1 cellular context compared by ENCODE assay signal in genomic region chr6:44681782-44682181, GRCh38.
TF ChIP-seq lines count a peak whose summit lies in the region.

No MANE protein-coding gene starts in this region.

TF ChIP-seq in HepG2, 621 proteins besides CTCF, POLR2A, EP300 and RAD21 (continued from another document):
- TF ChIP-seq ZBTB26 (CRISPR knock-in tag; IDR thresholded peaks at IDR 0.05; ENCODE audit: borderline replicate concordance) (no peak), ZNF44 (CRISPR knock-in tag; IDR thresholded peaks at IDR 0.05) (no peak), CREM (IDR thresholded peaks at IDR 0.05) (no peak), CREM (CRISPR knock-in tag; IDR thresholded peaks at IDR 0.05) (no peak), RNF2 (conservative IDR thresholded peaks at IDR 0.05; ENCODE audit: low read depth) (no peak), SCMH1 (CRISPR knock-in tag; IDR thresholded peaks at IDR 0.05; ENCODE audit: borderline replicate concordance) (no peak), HDAC1 (CRISPR knock-in tag; IDR thresholded peaks at IDR 0.05) (no peak), MYNN (CRISPR knock-in tag; IDR thresholded peaks at IDR 0.05; ENCODE audit: low read depth) (no peak), HNF1B (CRISPR knock-in tag; IDR thresholded peaks at IDR 0.05) (no peak), MEIS2 (CRISPR knock-in tag; IDR thresholded peaks at IDR 0.05) (no peak), ARNT (IDR thresholded peaks at IDR 0.05) (no peak)
